In the genomic region with DNA sequence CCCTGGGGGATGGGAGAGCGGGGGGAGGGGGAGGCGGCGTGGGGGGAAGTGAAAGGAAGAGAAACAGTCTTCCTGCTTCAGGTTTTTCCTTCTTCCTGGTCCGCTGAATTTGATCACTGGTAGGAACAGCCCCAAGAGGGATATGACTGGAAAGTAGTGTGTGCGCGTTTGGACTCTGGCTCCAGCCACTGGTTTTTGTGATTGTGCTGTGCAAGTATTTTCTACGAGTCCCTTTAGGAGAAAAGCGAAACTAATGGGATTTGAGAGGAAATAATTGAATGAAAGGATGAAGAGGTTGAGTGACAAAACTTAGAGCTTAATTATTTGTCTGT, we compare ENCODE assay signal across 7 cellular contexts. TPM values are rescaled to one million over a fixed set of nuclear protein-coding genes. Genes with fewer than 3 reads are reported as not detected.
DNase-seq lines count a peak whose midpoint lies in the region; ATAC-seq, FAIRE-seq and TF ChIP-seq lines count a peak whose summit lies in the region.

No MANE protein-coding gene starts in this region.

- peak overlapping the region; percentile 59; the same call in 1 of the 2 replicates for H3K9ac ChIP-seq in KMS-11
- H3K9ac ChIP-seq in HepG2 (ENCODE audit: insufficient read depth, low read depth, low read length), result peak overlapping the region; percentile 81

- in situ Hi-C loops in HepG2 (cut with HindIII; ENCODE audit: extremely low pct_ligation_motif_present, low pct_unique_long_range_greater_than_20kb), result no loop called here

- no peaks in the 10 kb centered on the region for H3K9me3 Mint-ChIP-seq in activated CD4-positive, alpha-beta memory T cell treated with anti-CD3 and anti-CD28 coated beads, Interleukin-2, amount 10 ng/mL, durations not matched to agents 7 days and 5 days

- no TSS peak for BruUV-seq in HepG2 (replicated peaks; lab: Mats Ljungman, UMichigan)

- TF ChIP-seq CTCF in KMS-11 (conservative IDR thresholded peaks at IDR 0.05; ENCODE audit: low read depth, low read length) (no peak), breast epithelium (IDR thresholded peaks at IDR 0.05) (no peak), HepG2 (CRISPR knock-in tag; IDR thresholded peaks at IDR 0.05) (no peak)

- no peaks in the 10 kb centered on the region for H3K36me3 Mint-ChIP-seq in activated CD4-positive, alpha-beta memory T cell treated with anti-CD3 and anti-CD28 coated beads, Interleukin-2, amount 10 ng/mL, durations not matched to agents 7 days and 5 days (ENCODE audit: low read depth)

- DNase-seq in breast epithelium (ENCODE audit: low spot score in 2 of 2), result no peak
- DNase-seq in HepG2 (ENCODE audit: low spot score), result peak; percentile 13
- no peak for DNase-seq in activated CD4-positive, alpha-beta memory T cell treated with anti-CD3 and anti-CD28 coated beads, Interleukin-2, amount 10 ng/mL, durations not matched to agents 7 days and 5 days
- DNase-seq in SW 1271 (lab: John Stamatoyannopoulos, UW), result no peak

- POLR2A ChIA-PET in HepG2 (lab: Yijun Ruan, JAX), result no interaction called here
- POLR2A ChIA-PET in activated CD4-positive, alpha-beta memory T cell treated with anti-CD3 and anti-CD28 coated beads, Interleukin-2, amount 10 ng/mL, durations not matched to agents 7 days and 5 days (lab: Charles Lee), result no interaction called here

- peak; percentile 47 for ATAC-seq in HepG2
- ATAC-seq in GM19324 (IDR thresholded peaks at IDR 0.05; ENCODE audit: low FRiP score, unreplicated experiment), result no peak

- FAIRE-seq in HepG2 (lab: Jason Lieb, UNC), result peak; percentile 66

- H3K4me1 Mint-ChIP-seq in activated CD4-positive, alpha-beta memory T cell treated with anti-CD3 and anti-CD28 coated beads, Interleukin-2, amount 10 ng/mL, durations not matched to agents 7 days and 5 days, result peaks cover 4% of the 10 kb centered on the region

- no peak for TF ChIP-seq RAD21 in HepG2 (CRISPR knock-in tag; IDR thresholded peaks at IDR 0.05)

- TF ChIP-seq EP300 in HepG2 (IDR thresholded peaks at IDR 0.05; ENCODE audit: low read depth in 2 of 2, low read length in 2 of 2), result no peak
- TF ChIP-seq EP300 in HepG2 (CRISPR knock-in tag; IDR thresholded peaks at IDR 0.05; ENCODE audit: borderline replicate concordance), result no peak

- no peaks in the 10 kb centered on the region for H3K4me1 ChIP-seq in KMS-11 (ENCODE audit: low read depth, poor library complexity, severe bottlenecking)
- H3K4me1 ChIP-seq in breast epithelium, result no peaks in the 10 kb centered on the region
- peaks cover 19% of the 10 kb centered on the region for H3K4me1 ChIP-seq in HepG2 (ENCODE audit: insufficient read depth, low read length)
- no peaks in the 10 kb centered on the region for H3K4me1 ChIP-seq in thymus (ENCODE audit: control insufficient read depth, insufficient read depth, low read length)

- H3K4me2 ChIP-seq in KMS-11, result peak overlapping the region; percentile 78
- H3K4me2 ChIP-seq in HepG2 (ENCODE audit: low read depth, low read length), result peak overlapping the region; percentile 66

- intact Hi-C loops in breast epithelium (cut with DNase I; ENCODE audit: low total_unique reads), result no loop called here
- intact Hi-C loops in HepG2 (cut with micrococcal nuclease; ENCODE audit: unreplicated experiment), result no loop called here

- H2AFZ ChIP-seq in KMS-11 (ENCODE audit: low read depth), result peak overlapping the region; percentile 75; the same call in 1 of the 2 replicates
- no peak overlapping the region for H2AFZ ChIP-seq in HepG2 (ENCODE audit: low read length)

- H3K36me3 ChIP-seq in KMS-11 (ENCODE audit: insufficient read depth) (no peaks in the 10 kb centered on the region), breast epithelium (no peaks in the 10 kb centered on the region), HepG2 (replicated peaks in 1 of 2; ENCODE audit: control insufficient read depth in 1 of 2, insufficient read depth in 2 of 2, low read length in 2 of 2) (no peaks in the 10 kb centered on the region), thymus (ENCODE audit: control insufficient read depth, insufficient read depth) (no peaks in the 10 kb centered on the region)

- TF ChIP-seq POLR2A in breast epithelium (IDR thresholded peaks at IDR 0.05) (no peak), HepG2 (IDR thresholded peaks at IDR 0.05; ENCODE audit: insufficient read depth in 1 of 2, low read depth in 2 of 2, low read length in 2 of 2) (no peak)

- no peaks in the 10 kb centered on the region for H3K9me3 ChIP-seq in breast epithelium
- H3K9me3 ChIP-seq in HepG2 (ENCODE audit: low read length), result no peaks in the 10 kb centered on the region
- H3K9me3 ChIP-seq in thymus (ENCODE audit: control insufficient read depth), result peaks cover 1% of the 10 kb centered on the region

- H3K79me2 ChIP-seq in KMS-11 (ENCODE audit: insufficient read depth, low read depth) (no peaks in the 10 kb centered on the region), HepG2 (ENCODE audit: insufficient read depth, low read length) (peaks cover 31% of the 10 kb centered on the region)

- H3K4me3 Mint-ChIP-seq in activated CD4-positive, alpha-beta memory T cell treated with anti-CD3 and anti-CD28 coated beads, Interleukin-2, amount 10 ng/mL, durations not matched to agents 7 days and 5 days, result no peak overlapping the region

- WGBS in HepG2 (ENCODE audit: low lambda C conversion rate), result 0% methylated on average over 5 of the region's 8 CpGs
- WGBS in thymus, result 7% methylated on average over 6 of the region's 8 CpGs

- H3K27ac Mint-ChIP-seq in activated CD4-positive, alpha-beta memory T cell treated with anti-CD3 and anti-CD28 coated beads, Interleukin-2, amount 10 ng/mL, durations not matched to agents 7 days and 5 days, result no peak overlapping the region

- H3K27ac ChIP-seq in KMS-11 (no peak overlapping the region; the same call in 1 of the 2 replicates), breast epithelium (peak overlapping the region; percentile 60 to 89), HepG2 (ENCODE audit: extremely low read length, insufficient read depth, low read length) (peak overlapping the region; percentile 76), thymus (ENCODE audit: low read depth) (no peak overlapping the region)

- H3K4me3 ChIP-seq in KMS-11 (IDR thresholded peaks at IDR 0.05; ENCODE audit: insufficient read depth, low read depth, low read length), result no peak overlapping the region
- H3K4me3 ChIP-seq in breast epithelium, result peak overlapping the region; percentile 59 to 66 (median 65)
- H3K4me3 ChIP-seq in HepG2 (replicated peaks in 1 of 3; ENCODE audit: insufficient read depth in 1 of 3, low read depth in 2 of 3, low read length in 3 of 3), result peak overlapping the region; percentile 69 to 80 (median 74)
- peak overlapping the region; percentile 25 for H3K4me3 ChIP-seq in thymus (ENCODE audit: low read length)

- CTCF ChIA-PET in HepG2 (lab: Yijun Ruan, JAX; ENCODE audit: low intra/inter-chr PET ratio, low total read pairs), result no interaction called here
- CTCF ChIA-PET in activated CD4-positive, alpha-beta memory T cell treated with anti-CD3 and anti-CD28 coated beads, Interleukin-2, amount 10 ng/mL, durations not matched to agents 7 days and 5 days (lab: Charles Lee), result no interaction called here

- no peaks in the 10 kb centered on the region for H4K20me1 ChIP-seq in KMS-11 (ENCODE audit: insufficient read depth)
- no peaks in the 10 kb centered on the region for H4K20me1 ChIP-seq in HepG2 (ENCODE audit: insufficient read depth, low read length)

- peaks cover 13% of the 10 kb centered on the region for H3K27me3 Mint-ChIP-seq in activated CD4-positive, alpha-beta memory T cell treated with anti-CD3 and anti-CD28 coated beads, Interleukin-2, amount 10 ng/mL, durations not matched to agents 7 days and 5 days

- H3K27me3 ChIP-seq in KMS-11 (ENCODE audit: insufficient read depth, low read depth) (no peaks in the 10 kb centered on the region), breast epithelium (peaks cover 0 to 15% of the 10 kb centered on the region in 2 donors), HepG2 (ENCODE audit: control insufficient read depth in 1 of 2, insufficient read depth in 2 of 2, low read length in 2 of 2) (no peaks in the 10 kb centered on the region), thymus (ENCODE audit: control insufficient read depth, insufficient read depth) (no peaks in the 10 kb centered on the region)

RNA-seq across cellular contexts. Expression of a gene that starts 0.8 kb away (rescaled TPM):
- total RNA-seq in breast epithelium (10 to 100 TPM; 12.3 to 15.2 (median 14.7) TPM), HepG2 (2016; rRNA removed; fragmentation: Illumina TruSeq; extraction: Trizol) (4.5 and 5.0 TPM in 2 replicates)
- total RNA-seq in HepG2 (2016; cell fraction: cytosol; rRNA removed; fragmentation: Illumina TruSeq; extraction: Trizol; ENCODE audit: low read depth), result 7.8 and 9.2 TPM in 2 replicates
- total RNA-seq in HepG2 (2016; cell fraction: insoluble cytoplasmic fraction; rRNA removed; fragmentation: Illumina TruSeq; extraction: Trizol), result 3.7 and 4.6 TPM in 2 replicates
- total RNA-seq in HepG2 (2016; cell fraction: membrane; rRNA removed; fragmentation: Illumina TruSeq; extraction: Trizol), result 2.1 and 2.2 TPM in 2 replicates
- total RNA-seq in HepG2 (2016; cell fraction: nucleus; rRNA removed; fragmentation: Illumina TruSeq; extraction: Trizol), result 9.7 and 10.0 TPM in 2 replicates
- polyA plus RNA-seq in HepG2 (2011; rRNA removed) (7.2 and 11.0 TPM in 2 replicates), thymus (2.1 TPM)
- 5.8 and 7.3 TPM in 2 replicates for polyA plus RNA-seq in HepG2 (2011; cell fraction: cytosol; rRNA removed)
- polyA plus RNA-seq in HepG2 (2011; cell fraction: nucleus; rRNA removed), result 5.5 and 6.6 TPM in 2 replicates
- 4.5 and 5.6 TPM in 2 replicates for polyA plus RNA-seq in HepG2 (2012)
- polyA plus RNA-seq in HepG2 (2016; cell fraction: cytosol; fragmentation: Illumina TruSeq; extraction: Trizol; ENCODE audit: low read depth), result 0.36 and 0.37 TPM in 2 replicates
- 3.5 and 4.0 TPM in 2 replicates for polyA plus RNA-seq in HepG2 (2016; cell fraction: insoluble cytoplasmic fraction; fragmentation: Illumina TruSeq; extraction: Trizol; ENCODE audit: low read depth)
- 0.66 and 1.3 TPM in 2 replicates for polyA plus RNA-seq in HepG2 (2016; cell fraction: membrane; fragmentation: Illumina TruSeq; extraction: Trizol; ENCODE audit: low read depth)
- 7.2 and 7.6 TPM in 2 replicates for polyA plus RNA-seq in HepG2 (2016; cell fraction: nucleus; fragmentation: Illumina TruSeq; extraction: Trizol; ENCODE audit: insufficient read depth, low read depth)
- 22.2 and 33.9 TPM in 2 replicates for polyA minus RNA-seq in HepG2 (2011; rRNA and poly(A)+ RNA removed; ENCODE audit: low replicate concordance)
- polyA minus RNA-seq in HepG2 (2011; cell fraction: cytosol; rRNA and poly(A)+ RNA removed), result 6.5 and 9.2 TPM in 2 replicates
- polyA minus RNA-seq in HepG2 (2011; cell fraction: nucleus; rRNA and poly(A)+ RNA removed), result 20.6 and 23.2 TPM in 2 replicates
- not detected for total RNA-seq in activated CD4-positive, alpha-beta memory T cell treated with anti-CD3 and anti-CD28 coated beads, Interleukin-2, amount 10 ng/mL, durations not matched to agents 7 days and 5 days

Comparison
In these comparisons a context has a peak if more than half of its experiments do, and no peak if none do; other contexts are left out.
1. H3K27ac ChIP-seq: peak in breast epithelium (2 of 2) and HepG2 (single experiment); none in KMS-11 (single experiment) and thymus (single experiment).